24 cellular contexts compared by ENCODE assay signal in the genomic region with DNA sequence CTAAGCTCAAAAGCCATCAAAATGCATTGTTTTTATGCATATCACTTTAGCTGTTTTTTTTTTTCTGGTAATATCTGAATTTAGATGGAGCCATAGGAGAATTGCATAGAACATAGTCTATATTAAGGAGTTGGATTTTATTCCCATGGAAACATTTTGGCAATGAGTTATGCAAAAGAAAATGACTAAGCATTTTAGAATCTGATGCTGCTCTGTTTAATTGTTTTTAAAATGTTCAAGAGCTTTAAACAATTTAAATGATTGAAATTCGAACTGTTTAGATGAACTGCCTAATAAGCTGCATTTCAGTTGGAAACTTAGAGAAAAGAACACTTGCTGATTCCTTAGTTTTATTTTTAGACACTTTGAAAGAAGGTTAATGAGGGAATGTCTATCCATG.
A peak's percentile ranks its signal among the peaks of the same experiment; 100 is the strongest.
DNase-seq lines count a peak whose midpoint lies in the region; ATAC-seq, FAIRE-seq and TF ChIP-seq lines count a peak whose summit lies in the region.
"Had no signal": no experiment of that assay in that cellular context is flagged by ENCODE, and none has a peak within 500 bp of the region (broad histone marks: within the 10 kb centered on the region; RNA-seq: fewer than 3 reads in every experiment).

No MANE protein-coding gene starts in this region.

- H3K4me1 ChIP-seq in IMR-90 (ENCODE audit: control insufficient read depth, insufficient read depth, low read length) (no peaks in the 10 kb centered on the region), adipocyte (ENCODE audit: control insufficient read depth, insufficient read depth, low read length) (no peaks in the 10 kb centered on the region)
- H3K4me1 ChIP-seq: BLaER1, SJSA1 had no signal

- H3K27me3 ChIP-seq in IMR-90 (ENCODE audit: control insufficient read depth, insufficient read depth, low read length) = no peaks in the 10 kb centered on the region
- no peaks in the 10 kb centered on the region for H3K27me3 ChIP-seq in adipocyte (replicated peaks; ENCODE audit: control insufficient read depth, insufficient read depth, low read length)
- H3K27me3 ChIP-seq: BLaER1, SJSA1 had no signal

- H2AK5ac ChIP-seq in IMR-90 (ENCODE audit: low read depth, low read length) = no peak overlapping the region

- no TSS peak for BruUV-seq in IMR-90 (replicated peaks; lab: Mats Ljungman, UMichigan)

- POLR2A ChIA-PET in IMR-90 (lab: Charles Lee; ENCODE audit: unreplicated experiment) = no interaction called here

- H2BK5ac ChIP-seq in IMR-90 (ENCODE audit: low read depth, low read length, poor library complexity, severe bottlenecking) = no peak overlapping the region

- dilution Hi-C loops in IMR-90 (cut with HindIII; ENCODE audit: low sequenced_read_pairs, unreplicated experiment) = no loop called here

- no peak overlapping the region for H3K14ac ChIP-seq in IMR-90 (replicated peaks; ENCODE audit: low read depth, low read length)

- H2BK120ac ChIP-seq in IMR-90 (ENCODE audit: low read depth, low read length) = no peak overlapping the region

- no peaks in the 10 kb centered on the region for H3K79me1 ChIP-seq in IMR-90 (ENCODE audit: low read depth in 1 of 2, low read length in 2 of 2)

- DNase-seq in EH (ENCODE audit: low read depth) (peak; percentile 69), IMR-90 (peak; percentile 63), adipocyte (ENCODE audit: low read depth) (peak; percentile 72), fibroblast of pulmonary artery (ENCODE audit: low read depth) (peak; percentile 17), frontal cortex (ENCODE audit: low spot score in 2 of 2) (no peak)
- DNase-seq in activated naive CD4-positive, alpha-beta T cell (lab: John Stamatoyannopoulos, UW) = no peak
- no peak for DNase-seq in stimulated activated CD4-positive, alpha-beta T cell treated with anti-CD3 and anti-CD28 coated beads, Interleukin-2, amount 100 ng/mL, for 48 hours
- DNase-seq: CD4-positive, alpha-beta T cell; COR-L47; GF-D8; MM.1S; NCI-H1048; NCI-H1436; NCI-H1930; NCI-H226; NCI-H524; NCI-H82; OCI-M1 had no signal

- no peak overlapping the region for H2AFZ ChIP-seq in IMR-90 (replicated peaks; ENCODE audit: low read length, poor library complexity)

- no peaks in the 10 kb centered on the region for H3K36me3 ChIP-seq in IMR-90 (ENCODE audit: control insufficient read depth, insufficient read depth, low read length)
- no peaks in the 10 kb centered on the region for H3K36me3 ChIP-seq in adipocyte (ENCODE audit: control insufficient read depth, insufficient read depth, low read length, severe bottlenecking)
- H3K36me3 ChIP-seq: BLaER1, SJSA1 had no signal

- no peak overlapping the region for H3K9ac ChIP-seq in IMR-90 (ENCODE audit: low read depth, low read length)
- no peak overlapping the region for H3K9ac ChIP-seq in adipocyte (ENCODE audit: low read length)
- H3K9ac ChIP-seq: BLaER1 had no signal

- no peak overlapping the region for H3K23ac ChIP-seq in IMR-90 (ENCODE audit: low read depth, low read length)

- no peak for TF ChIP-seq POLR2A in IMR-90 (IDR thresholded peaks at IDR 0.05; ENCODE audit: low read depth, low read length)

- H3K18ac ChIP-seq in IMR-90 (ENCODE audit: low read depth, low read length) = no peak overlapping the region

- no peaks in the 10 kb centered on the region for H3K9me1 ChIP-seq in IMR-90 (ENCODE audit: insufficient read depth, low read length)

- H3K4me3 ChIP-seq in IMR-90 (ENCODE audit: insufficient read depth, low read depth, low read length) (no peak overlapping the region), adipocyte (ENCODE audit: low read length) (no peak overlapping the region), fibroblast of pulmonary artery (replicated peaks; ENCODE audit: low read depth, low read length) (no peak overlapping the region)
- H3K4me3 ChIP-seq: BLaER1, SJSA1 had no signal

- CTCF ChIA-PET in IMR-90 (lab: Yijun Ruan, JAX) = no interaction called here

- no peak overlapping the region for H4K91ac ChIP-seq in IMR-90 (ENCODE audit: insufficient read depth, low read depth, low read length)

- no peak overlapping the region for H2AK9ac ChIP-seq in IMR-90 (replicated peaks; ENCODE audit: low read depth, low read length, poor library complexity)

- no peak overlapping the region for H4K5ac ChIP-seq in IMR-90 (ENCODE audit: low read depth, low read length)

- no peak overlapping the region for H4K8ac ChIP-seq in IMR-90 (ENCODE audit: low read depth in 2 of 2, low read length in 2 of 2)

- H3K56ac ChIP-seq in IMR-90 (ENCODE audit: extremely low read depth, insufficient read depth, low read length) = no peak overlapping the region

- intact Hi-C loops in IMR-90 (cut with micrococcal nuclease) = no loop called here

- no peak overlapping the region for H2BK20ac ChIP-seq in IMR-90 (ENCODE audit: low read depth, low read length)

- no peaks in the 10 kb centered on the region for H3K9me3 ChIP-seq in IMR-90 (ENCODE audit: control insufficient read depth, insufficient read depth, low read length)
- no peaks in the 10 kb centered on the region for H3K9me3 ChIP-seq in adipocyte (ENCODE audit: control insufficient read depth, low read length)
- H3K9me3 ChIP-seq: BLaER1, SJSA1 had no signal

- no CpG with 5 or more reads among the region's 1 CpG for WGBS in IMR-90 (ENCODE audit: extremely low coverage in 2 of 2, insufficient read length in 1 of 2), 2 experiments

- no peak for TF ChIP-seq RAD21 in IMR-90 (IDR thresholded peaks at IDR 0.05; ENCODE audit: low read length)

- in situ Hi-C loops in IMR-90 (cut with MboI; ENCODE audit: low sequenced_read_pairs) = no loop called here

- H3K4ac ChIP-seq in IMR-90 (ENCODE audit: low read depth, low read length) = no peak overlapping the region

- TF ChIP-seq CTCF in IMR-90 (conservative IDR thresholded peaks at IDR 0.05; ENCODE audit: low read depth, low read length) (no peak), fibroblast of pulmonary artery (IDR thresholded peaks at IDR 0.05; ENCODE audit: low read length, missing control alignments) (no peak)

- no peaks in the 10 kb centered on the region for H4K20me1 ChIP-seq in IMR-90 (ENCODE audit: insufficient read depth, low read length)
- H4K20me1 ChIP-seq: BLaER1 had no signal

- ATAC-seq in IMR-90 (ENCODE audit: low read depth) (peak; percentile 77), HG03108 (IDR thresholded peaks at IDR 0.05; ENCODE audit: unreplicated experiment) (no peak)
- ATAC-seq: HCT116, Right ventricle myocardium inferior had no signal

- H2BK15ac ChIP-seq in IMR-90 (ENCODE audit: low read depth, low read length) = no peak overlapping the region

- FAIRE-seq in frontal cortex (lab: Jason Lieb, UNC) = no peak
- FAIRE-seq: H1 had no signal

- no peak overlapping the region for H3K27ac ChIP-seq in IMR-90 (ENCODE audit: insufficient read depth, low read length)
- H3K27ac ChIP-seq: BLaER1, SJSA1 had no signal

- no peak overlapping the region; the same call in 1 of the 2 replicates for H3K4me2 ChIP-seq in IMR-90 (ENCODE audit: low read depth, low read length)
- H3K4me2 ChIP-seq: BLaER1 had no signal

TF ChIP-seq in IMR-90, 13 proteins besides CTCF, POLR2A, EP300 and RAD21:
- no peak for TF ChIP-seq CHD1 (IDR thresholded peaks at IDR 0.05; ENCODE audit: low read depth, low read length)
- TF ChIP-seq RCOR1 (IDR thresholded peaks at IDR 0.05; ENCODE audit: insufficient replicate concordance, low read length) = no peak
- TF ChIP-seq NFE2L2 (IDR thresholded peaks at IDR 0.05; ENCODE audit: low read depth, low read length) = peak; percentile 75
- TF ChIP-seq BHLHE40 (IDR thresholded peaks at IDR 0.05; ENCODE audit: low read depth, low read length) = no peak
- TF ChIP-seq, protein P1, sequence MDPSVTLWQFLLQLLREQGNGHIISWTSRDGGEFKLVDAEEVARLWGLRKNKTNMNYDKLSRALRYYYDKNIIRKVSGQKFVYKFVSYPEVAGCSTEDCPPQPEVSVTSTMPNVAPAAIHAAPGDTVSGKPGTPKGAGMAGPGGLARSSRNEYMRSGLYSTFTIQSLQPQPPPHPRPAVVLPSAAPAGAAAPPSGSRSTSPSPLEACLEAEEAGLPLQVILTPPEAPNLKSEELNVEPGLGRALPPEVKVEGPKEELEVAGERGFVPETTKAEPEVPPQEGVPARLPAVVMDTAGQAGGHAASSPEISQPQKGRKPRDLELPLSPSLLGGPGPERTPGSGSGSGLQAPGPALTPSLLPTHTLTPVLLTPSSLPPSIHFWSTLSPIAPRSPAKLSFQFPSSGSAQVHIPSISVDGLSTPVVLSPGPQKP (IDR thresholded peaks at IDR 0.05; ENCODE audit: borderline replicate concordance, low read depth, low read length) = no peak
- no peak for TF ChIP-seq CEBPB (IDR thresholded peaks at IDR 0.05; ENCODE audit: low read depth, low read length)
- TF ChIP-seq USF2 (IDR thresholded peaks at IDR 0.05; ENCODE audit: low read depth, low read length) = no peak
- 0 out of 2 replicates have a peak, but pooled peaks have one; percentile 25 for TF ChIP-seq MAFK (IDR thresholded peaks at IDR 0.05; ENCODE audit: low read depth, low read length)
- TF ChIP-seq SMC3 (IDR thresholded peaks at IDR 0.05; ENCODE audit: low read depth, low read length) = no peak
TF ChIP-seq in IMR-90: peak in this region for 2.

Comparison
In these comparisons a context has a peak if more than half of its experiments do, and no peak if none do; other contexts are left out.
1. DNase-seq: peak in EH (single experiment), IMR-90 (single experiment), adipocyte (single experiment) and fibroblast of pulmonary artery (single experiment); none in activated naive CD4-positive, alpha-beta T cell (0 of 4), frontal cortex (0 of 2) and stimulated activated CD4-positive, alpha-beta T cell treated with anti-CD3 and anti-CD28 coated beads, Interleukin-2, amount 100 ng/mL, for 48 hours (0 of 2).